In genomic region chr14:55129428-55130193, GRCh38 we compare ENCODE assay signal across 1 cellular context.
TF ChIP-seq lines count a peak whose summit lies in the region.

No MANE protein-coding gene starts in this region.

TF ChIP-seq in HEK293, 187 proteins besides CTCF, POLR2A, EP300 and RAD21 (continued from another document and continues in another):
- TF ChIP-seq PRDM10 (tag by site-specific recombination; IDR thresholded peaks at IDR 0.05) (peak; percentile 29; the same call in 1 of the 2 replicates), ZSCAN5A (tag by site-specific recombination; IDR thresholded peaks at IDR 0.05) (no peak), ZNF645 (tag by site-specific recombination; IDR thresholded peaks at IDR 0.05) (no peak), ZNF76 (tag by site-specific recombination; IDR thresholded peaks at IDR 0.05; ENCODE audit: borderline replicate concordance, low read depth) (peak; percentile 36; the same call in 1 of the 2 replicates), ZNF510 (tag by site-specific recombination; IDR thresholded peaks at IDR 0.05; ENCODE audit: insufficient replicate concordance) (no peak), ZNF10 (tag by site-specific recombination; IDR thresholded peaks at IDR 0.05) (no peak), ZBTB44 (tag by site-specific recombination; IDR thresholded peaks at IDR 0.05) (no peak), ZNF585B (tag by site-specific recombination; IDR thresholded peaks at IDR 0.05) (no peak), ZNF280D (tag by site-specific recombination; IDR thresholded peaks at IDR 0.05) (no peak), ZNF747 (tag by site-specific recombination; IDR thresholded peaks at IDR 0.05) (no peak), ZNF239 (tag by site-specific recombination; IDR thresholded peaks at IDR 0.05) (no peak), ZIC2 (tag by site-specific recombination; IDR thresholded peaks at IDR 0.05) (peak; percentile 42; the same call in 1 of the 2 replicates), ZNF473 (tag by site-specific recombination; IDR thresholded peaks at IDR 0.05) (no peak), ZNF488 (tag by site-specific recombination; IDR thresholded peaks at IDR 0.05) (no peak), GLIS1 (tag by site-specific recombination; IDR thresholded peaks at IDR 0.05) (peak; percentile 62; the same call in 1 of the 2 replicates), ZEB2 (tag by site-specific recombination; IDR thresholded peaks at IDR 0.05) (no peak), ZNF169 (tag by site-specific recombination; IDR thresholded peaks at IDR 0.05) (no peak), ZNF211 (tag by site-specific recombination; IDR thresholded peaks at IDR 0.05; ENCODE audit: low read depth) (no peak), KLF10 (tag by site-specific recombination; IDR thresholded peaks at IDR 0.05) (peak; percentile 56; the same call in 1 of the 2 replicates), ZNF514 (tag by site-specific recombination; IDR thresholded peaks at IDR 0.05) (no peak), ZBTB21 (tag by site-specific recombination; IDR thresholded peaks at IDR 0.05) (no peak), ZNF776 (tag by site-specific recombination; IDR thresholded peaks at IDR 0.05; ENCODE audit: borderline replicate concordance) (no peak)
- TF ChIP-seq, protein P1, sequence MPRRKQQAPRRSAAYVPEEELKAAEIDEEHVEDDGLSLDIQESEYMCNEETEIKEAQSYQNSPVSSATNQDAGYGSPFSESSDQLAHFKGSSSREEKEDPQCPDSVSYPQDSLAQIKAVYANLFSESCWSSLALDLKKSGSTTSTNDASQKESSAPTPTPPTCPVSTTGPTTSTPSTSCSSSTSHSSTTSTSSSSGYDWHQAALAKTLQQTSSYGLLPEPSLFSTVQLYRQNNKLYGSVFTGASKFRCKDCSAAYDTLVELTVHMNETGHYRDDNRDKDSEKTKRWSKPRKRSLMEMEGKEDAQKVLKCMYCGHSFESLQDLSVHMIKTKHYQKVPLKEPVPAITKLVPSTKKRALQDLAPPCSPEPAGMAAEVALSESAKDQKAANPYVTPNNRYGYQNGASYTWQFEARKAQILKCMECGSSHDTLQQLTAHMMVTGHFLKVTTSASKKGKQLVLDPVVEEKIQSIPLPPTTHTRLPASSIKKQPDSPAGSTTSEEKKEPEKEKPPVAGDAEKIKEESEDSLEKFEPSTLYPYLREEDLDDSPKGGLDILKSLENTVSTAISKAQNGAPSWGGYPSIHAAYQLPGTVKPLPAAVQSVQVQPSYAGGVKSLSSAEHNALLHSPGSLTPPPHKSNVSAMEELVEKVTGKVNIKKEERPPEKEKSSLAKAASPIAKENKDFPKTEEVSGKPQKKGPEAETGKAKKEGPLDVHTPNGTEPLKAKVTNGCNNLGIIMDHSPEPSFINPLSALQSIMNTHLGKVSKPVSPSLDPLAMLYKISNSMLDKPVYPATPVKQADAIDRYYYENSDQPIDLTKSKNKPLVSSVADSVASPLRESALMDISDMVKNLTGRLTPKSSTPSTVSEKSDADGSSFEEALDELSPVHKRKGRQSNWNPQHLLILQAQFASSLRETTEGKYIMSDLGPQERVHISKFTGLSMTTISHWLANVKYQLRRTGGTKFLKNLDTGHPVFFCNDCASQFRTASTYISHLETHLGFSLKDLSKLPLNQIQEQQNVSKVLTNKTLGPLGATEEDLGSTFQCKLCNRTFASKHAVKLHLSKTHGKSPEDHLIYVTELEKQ (tag by site-specific recombination; IDR thresholded peaks at IDR 0.05; ENCODE audit: borderline replicate concordance): no peak
- TF ChIP-seq, protein P2, sequence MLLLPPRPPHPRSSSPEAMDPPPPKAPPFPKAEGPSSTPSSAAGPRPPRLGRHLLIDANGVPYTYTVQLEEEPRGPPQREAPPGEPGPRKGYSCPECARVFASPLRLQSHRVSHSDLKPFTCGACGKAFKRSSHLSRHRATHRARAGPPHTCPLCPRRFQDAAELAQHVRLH (tag by site-specific recombination; IDR thresholded peaks at IDR 0.05): no peak
- TF ChIP-seq, protein P3, sequence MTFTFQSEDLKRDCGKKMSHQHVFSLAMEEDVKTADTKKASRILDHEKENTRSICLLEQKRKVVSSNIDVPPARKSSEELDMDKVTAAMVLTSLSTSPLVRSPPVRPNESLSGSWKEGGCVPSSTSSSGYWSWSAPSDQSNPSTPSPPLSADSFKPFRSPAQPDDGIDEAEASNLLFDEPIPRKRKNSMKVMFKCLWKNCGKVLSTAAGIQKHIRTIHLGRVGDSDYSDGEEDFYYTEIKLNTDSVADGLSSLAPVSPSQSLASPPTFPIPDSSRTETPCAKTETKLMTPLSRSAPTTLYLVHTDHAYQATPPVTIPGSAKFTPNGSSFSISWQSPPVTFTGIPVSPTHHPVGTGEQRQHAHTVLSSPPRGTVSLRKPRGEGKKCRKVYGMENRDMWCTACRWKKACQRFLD (tag by site-specific recombination; IDR thresholded peaks at IDR 0.05): no peak
- TF ChIP-seq, protein P4, sequence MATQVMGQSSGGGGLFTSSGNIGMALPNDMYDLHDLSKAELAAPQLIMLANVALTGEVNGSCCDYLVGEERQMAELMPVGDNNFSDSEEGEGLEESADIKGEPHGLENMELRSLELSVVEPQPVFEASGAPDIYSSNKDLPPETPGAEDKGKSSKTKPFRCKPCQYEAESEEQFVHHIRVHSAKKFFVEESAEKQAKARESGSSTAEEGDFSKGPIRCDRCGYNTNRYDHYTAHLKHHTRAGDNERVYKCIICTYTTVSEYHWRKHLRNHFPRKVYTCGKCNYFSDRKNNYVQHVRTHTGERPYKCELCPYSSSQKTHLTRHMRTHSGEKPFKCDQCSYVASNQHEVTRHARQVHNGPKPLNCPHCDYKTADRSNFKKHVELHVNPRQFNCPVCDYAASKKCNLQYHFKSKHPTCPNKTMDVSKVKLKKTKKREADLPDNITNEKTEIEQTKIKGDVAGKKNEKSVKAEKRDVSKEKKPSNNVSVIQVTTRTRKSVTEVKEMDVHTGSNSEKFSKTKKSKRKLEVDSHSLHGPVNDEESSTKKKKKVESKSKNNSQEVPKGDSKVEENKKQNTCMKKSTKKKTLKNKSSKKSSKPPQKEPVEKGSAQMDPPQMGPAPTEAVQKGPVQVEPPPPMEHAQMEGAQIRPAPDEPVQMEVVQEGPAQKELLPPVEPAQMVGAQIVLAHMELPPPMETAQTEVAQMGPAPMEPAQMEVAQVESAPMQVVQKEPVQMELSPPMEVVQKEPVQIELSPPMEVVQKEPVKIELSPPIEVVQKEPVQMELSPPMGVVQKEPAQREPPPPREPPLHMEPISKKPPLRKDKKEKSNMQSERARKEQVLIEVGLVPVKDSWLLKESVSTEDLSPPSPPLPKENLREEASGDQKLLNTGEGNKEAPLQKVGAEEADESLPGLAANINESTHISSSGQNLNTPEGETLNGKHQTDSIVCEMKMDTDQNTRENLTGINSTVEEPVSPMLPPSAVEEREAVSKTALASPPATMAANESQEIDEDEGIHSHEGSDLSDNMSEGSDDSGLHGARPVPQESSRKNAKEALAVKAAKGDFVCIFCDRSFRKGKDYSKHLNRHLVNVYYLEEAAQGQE (tag by site-specific recombination; IDR thresholded peaks at IDR 0.05): no peak
- TF ChIP-seq, protein P5, sequence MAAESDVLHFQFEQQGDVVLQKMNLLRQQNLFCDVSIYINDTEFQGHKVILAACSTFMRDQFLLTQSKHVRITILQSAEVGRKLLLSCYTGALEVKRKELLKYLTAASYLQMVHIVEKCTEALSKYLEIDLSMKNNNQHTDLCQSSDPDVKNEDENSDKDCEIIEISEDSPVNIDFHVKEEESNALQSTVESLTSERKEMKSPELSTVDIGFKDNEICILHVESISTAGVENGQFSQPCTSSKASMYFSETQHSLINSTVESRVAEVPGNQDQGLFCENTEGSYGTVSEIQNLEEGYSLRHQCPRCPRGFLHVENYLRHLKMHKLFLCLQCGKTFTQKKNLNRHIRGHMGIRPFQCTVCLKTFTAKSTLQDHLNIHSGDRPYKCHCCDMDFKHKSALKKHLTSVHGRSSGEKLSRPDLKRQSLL (tag by site-specific recombination; IDR thresholded peaks at IDR 0.05): no peak
- TF ChIP-seq, protein P6, sequence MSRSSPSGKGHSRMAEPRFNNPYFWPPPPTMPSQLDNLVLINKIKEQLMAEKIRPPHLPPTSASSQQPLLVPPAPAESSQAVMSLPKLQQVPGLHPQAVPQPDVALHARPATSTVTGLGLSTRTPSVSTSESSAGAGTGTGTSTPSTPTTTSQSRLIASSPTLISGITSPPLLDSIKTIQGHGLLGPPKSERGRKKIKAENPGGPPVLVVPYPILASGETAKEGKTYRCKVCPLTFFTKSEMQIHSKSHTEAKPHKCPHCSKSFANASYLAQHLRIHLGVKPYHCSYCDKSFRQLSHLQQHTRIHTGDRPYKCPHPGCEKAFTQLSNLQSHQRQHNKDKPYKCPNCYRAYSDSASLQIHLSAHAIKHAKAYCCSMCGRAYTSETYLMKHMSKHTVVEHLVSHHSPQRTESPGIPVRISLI (tag by site-specific recombination; IDR thresholded peaks at IDR 0.05): no peak
